In the genomic region with DNA sequence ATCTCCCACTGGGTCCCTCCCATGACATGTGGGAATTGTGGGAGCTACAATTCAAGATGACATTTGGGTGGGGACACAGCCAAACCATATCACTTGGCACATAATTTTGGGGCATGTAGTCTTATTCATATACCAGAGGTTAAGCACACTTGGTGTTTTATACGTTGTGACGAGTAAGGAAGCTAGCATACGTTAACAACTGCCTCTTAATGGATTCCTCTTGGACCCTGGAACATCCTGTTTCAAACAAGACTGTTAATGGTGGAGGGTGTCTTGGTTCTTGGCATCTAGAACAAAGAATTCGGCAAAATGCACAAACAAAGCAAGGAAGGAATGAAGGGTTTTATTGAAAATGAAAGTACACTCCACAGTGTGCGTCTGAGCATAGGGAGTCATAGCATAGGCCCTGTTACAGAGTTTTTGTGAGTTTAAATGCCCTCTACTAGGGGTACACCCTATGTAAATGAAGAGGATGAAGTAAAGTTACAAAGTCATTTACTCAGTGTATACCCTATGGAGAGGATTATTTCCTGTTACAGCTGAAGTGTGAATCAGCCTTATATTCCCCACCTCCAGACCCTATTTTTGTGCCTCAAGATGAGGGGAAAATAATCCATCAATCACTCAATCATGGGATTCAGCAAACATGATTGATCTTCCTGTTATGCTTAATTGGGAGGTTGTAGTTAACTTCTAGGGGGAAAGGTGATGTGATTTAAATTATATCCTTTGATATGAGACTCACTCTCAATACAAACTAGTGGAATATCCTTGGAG, we compare ENCODE assay signal across 17 cellular contexts.
A peak's percentile ranks its signal among the peaks of the same experiment; 100 is the strongest.
DNase-seq lines count a peak whose midpoint lies in the region; ATAC-seq and TF ChIP-seq lines count a peak whose summit lies in the region.
"Had no signal": no experiment of that assay in that cellular context is flagged by ENCODE, and none has a peak within 500 bp of the region (broad histone marks: within the 10 kb centered on the region; RNA-seq: fewer than 3 reads in every experiment).

No MANE protein-coding gene starts in this region.

- no peaks in the 10 kb centered on the region for H3K79me2 ChIP-seq in smooth muscle cell (ENCODE audit: low read depth)

- H3K4me3 ChIP-seq in RWPE2 (ENCODE audit: severe bottlenecking) (no peak overlapping the region), left lung (no peak overlapping the region), smooth muscle cell (no peak overlapping the region)
- H3K4me3 ChIP-seq: body of pancreas, HAP-1 had no signal

- H3K27ac ChIP-seq in RWPE2 (ENCODE audit: poor library complexity, severe bottlenecking) (no peak overlapping the region), left lung (peak overlapping the region; percentile 24 to 55), smooth muscle cell (ENCODE audit: low read depth) (peak overlapping the region; percentile 65)
- H3K27ac ChIP-seq: body of pancreas had no signal

- H3K27me3 ChIP-seq in RWPE2 (ENCODE audit: insufficient read depth, poor library complexity, severe bottlenecking) (no peaks in the 10 kb centered on the region), left lung (no peaks in the 10 kb centered on the region), smooth muscle cell (ENCODE audit: low read depth) (no peaks in the 10 kb centered on the region)
- H3K27me3 ChIP-seq: body of pancreas had no signal

- H3K9ac ChIP-seq in smooth muscle cell (ENCODE audit: low read depth) = no peak overlapping the region

- ATAC-seq in GM18868 (IDR thresholded peaks at IDR 0.05; ENCODE audit: unreplicated experiment) (peak; percentile 43), RWPE2 (ENCODE audit: low read depth) (peak; percentile 31; the same call in 1 of the 3 replicates), left lung (peak; percentile 43), GM18520 (IDR thresholded peaks at IDR 0.05; ENCODE audit: unreplicated experiment) (no peak)
- ATAC-seq in activated naive CD4-positive, alpha-beta T cell treated with anti-CD3 and anti-CD28 coated beads, Interleukin-2, amount 50 U/mL, for 72 hours = no peak
- ATAC-seq: activated CD4-positive, alpha-beta T cell treated with anti-CD3 and anti-CD28 coated beads for 36 hours; body of pancreas had no signal

- DNase-seq in RWPE2 (ENCODE audit: low spot score) (no peak), left lung (no peak), smooth muscle cell (lab: John Stamatoyannopoulos, UW; ENCODE audit: unreplicated experiment) (no peak), HuH-7.5 (ENCODE audit: low spot score) (no peak), NCI-H526 (lab: John Stamatoyannopoulos, UW) (no peak)
- DNase-seq in activated naive CD4-positive, alpha-beta T cell treated with anti-CD3 and anti-CD28 coated beads, Interleukin-2, amount 50 U/mL, for 72 hours (ENCODE audit: low spot score in 2 of 2) = no peak
- DNase-seq: activated CD4-positive, alpha-beta T cell treated with anti-CD3 and anti-CD28 coated beads for 36 hours; activated naive CD4-positive, alpha-beta T cell; body of pancreas; CD4-positive, alpha-beta memory T cell; MV-4-11; NCI-H69; retina; stimulated activated CD8-positive, alpha-beta memory T cell treated with anti-CD3 and anti-CD28 coated beads, Interleukin-4, amount 100 ng/mL, for 48 hours had no signal

- TF ChIP-seq CTCF in RWPE2 (IDR thresholded peaks at IDR 0.05; ENCODE audit: poor library complexity, severe bottlenecking) (no peak), left lung (IDR thresholded peaks at IDR 0.05) (no peak), smooth muscle cell (IDR thresholded peaks at IDR 0.05; ENCODE audit: borderline replicate concordance, insufficient read depth, poor library complexity, severe bottlenecking) (no peak)

- no peaks in the 10 kb centered on the region for H3K36me3 ChIP-seq in RWPE2 (ENCODE audit: low read depth)
- no peaks in the 10 kb centered on the region for H3K36me3 ChIP-seq in left lung
- H3K36me3 ChIP-seq in smooth muscle cell (ENCODE audit: low read depth) = no peaks in the 10 kb centered on the region
- H3K36me3 ChIP-seq: HAP-1 had no signal

- H3K9me3 Mint-ChIP-seq in activated naive CD4-positive, alpha-beta T cell treated with anti-CD3 and anti-CD28 coated beads, Interleukin-2, amount 50 U/mL, for 72 hours = no peaks in the 10 kb centered on the region

- H2AFZ ChIP-seq in smooth muscle cell (ENCODE audit: low read depth) = peak overlapping the region; percentile 55

- H3K4me2 ChIP-seq in smooth muscle cell = peak overlapping the region; percentile 28

- no peaks in the 10 kb centered on the region for H3K36me3 Mint-ChIP-seq in activated naive CD4-positive, alpha-beta T cell treated with anti-CD3 and anti-CD28 coated beads, Interleukin-2, amount 50 U/mL, for 72 hours
- H3K36me3 Mint-ChIP-seq: CD4-positive, alpha-beta memory T cell had no signal

- intact Hi-C loops in left lung (cut with DNase I) = no loop called here

- peaks cover 12% of the 10 kb centered on the region for H3F3A ChIP-seq in smooth muscle cell (ENCODE audit: low read depth)

- peaks cover 5% of the 10 kb centered on the region for H3K4me1 ChIP-seq in RWPE2 (ENCODE audit: insufficient read depth, poor library complexity, severe bottlenecking)
- peaks cover 0 to 7% of the 10 kb centered on the region in 2 donors for H3K4me1 ChIP-seq in left lung
- peaks cover 10% of the 10 kb centered on the region for H3K4me1 ChIP-seq in smooth muscle cell (ENCODE audit: low read depth)
- H3K4me1 ChIP-seq: body of pancreas had no signal

- H4K20me1 ChIP-seq in smooth muscle cell (ENCODE audit: low read depth) = no peaks in the 10 kb centered on the region

- no peak overlapping the region for H3K27ac Mint-ChIP-seq in activated naive CD4-positive, alpha-beta T cell treated with anti-CD3 and anti-CD28 coated beads, Interleukin-2, amount 50 U/mL, for 72 hours
- H3K27ac Mint-ChIP-seq: activated CD4-positive, alpha-beta T cell treated with anti-CD3 and anti-CD28 coated beads for 36 hours; CD4-positive, alpha-beta memory T cell had no signal

- H3K9me3 ChIP-seq in RWPE2 (ENCODE audit: severe bottlenecking) (no peaks in the 10 kb centered on the region), left lung (no peaks in the 10 kb centered on the region), smooth muscle cell (replicated peaks; ENCODE audit: low read depth) (no peaks in the 10 kb centered on the region)
- H3K9me3 ChIP-seq: body of pancreas, HAP-1 had no signal

- 80% methylated on average over 5 of the region's 5 CpGs for WGBS in smooth muscle cell (ENCODE audit: low lambda C conversion rate)

Comparison
In these comparisons a context has a peak if more than half of its experiments do, and no peak if none do; other contexts are left out.
1. ATAC-seq: peak in GM18868 (single experiment), RWPE2 (single experiment) and left lung (single experiment); none in activated naive CD4-positive, alpha-beta T cell treated with anti-CD3 and anti-CD28 coated beads, Interleukin-2, amount 50 U/mL, for 72 hours (0 of 2) and GM18520 (single experiment).